In genomic region chr15:89163271-89164055, GRCh38 we compare ENCODE assay signal across 28 cellular contexts. TPM values are rescaled to one million over a fixed set of nuclear protein-coding genes. Genes with fewer than 3 reads are reported as not detected.
A peak's percentile ranks its signal among the peaks of the same experiment; 100 is the strongest.
DNase-seq lines count a peak whose midpoint lies in the region; ATAC-seq and TF ChIP-seq lines count a peak whose summit lies in the region.
"Had no signal": no experiment of that assay in that cellular context is flagged by ENCODE, and none has a peak within 500 bp of the region (broad histone marks: within the 10 kb centered on the region; RNA-seq: fewer than 3 reads in every experiment).

No MANE protein-coding gene starts in this region.

- no peaks in the 10 kb centered on the region for H3K9me3 Mint-ChIP-seq in brain
- H3K9me3 Mint-ChIP-seq in type B pancreatic cell = no peaks in the 10 kb centered on the region
- H3K9me3 Mint-ChIP-seq: H9; naive thymus-derived CD8-positive, alpha-beta T cell had no signal

- intact Hi-C loops in cardiac septum (cut with DNase I) (no loop called here), Right ventricle myocardium inferior (cut with DNase I) (no loop called here)

- H3K27me3 Mint-ChIP-seq in brain (no peaks in the 10 kb centered on the region), type B pancreatic cell (no peaks in the 10 kb centered on the region)
- H3K27me3 Mint-ChIP-seq: activated CD4-positive, alpha-beta T cell treated with anti-CD3 and anti-CD28 coated beads for 36 hours; naive thymus-derived CD8-positive, alpha-beta T cell had no signal

- ATAC-seq in Right ventricle myocardium inferior = no peak
- ATAC-seq: activated CD4-positive, alpha-beta T cell treated with anti-CD3 and anti-CD28 coated beads for 36 hours; activated CD8-positive, alpha-beta T cell treated with anti-CD3 and anti-CD28 coated beads, Interleukin-2, amount 10 ng/mL, durations not matched to agents 7 days and 5 days; lower lobe of right lung; naive thymus-derived CD8-positive, alpha-beta T cell; pancreas; sciatic nerve had no signal

- H3K4me1 Mint-ChIP-seq in brain (peaks cover 71% of the 10 kb centered on the region), type B pancreatic cell (ENCODE audit: unreplicated experiment) (peaks cover 36% of the 10 kb centered on the region)

- H3K36me3 Mint-ChIP-seq in brain (peaks cover 30% of the 10 kb centered on the region), type B pancreatic cell (no peaks in the 10 kb centered on the region)

- H3K27ac Mint-ChIP-seq in brain (peak overlapping the region in 3 of 5 experiments; percentile 50 to 94 (median 90)), type B pancreatic cell (no peak overlapping the region)
- H3K27ac Mint-ChIP-seq: activated CD4-positive, alpha-beta T cell treated with anti-CD3 and anti-CD28 coated beads for 36 hours; activated CD8-positive, alpha-beta T cell treated with anti-CD3 and anti-CD28 coated beads, Interleukin-2, amount 10 ng/mL, durations not matched to agents 7 days and 5 days; H9 had no signal

- H3K4me3 Mint-ChIP-seq in brain (no peak overlapping the region), type B pancreatic cell (no peak overlapping the region)
- H3K4me3 Mint-ChIP-seq: activated CD4-positive, alpha-beta T cell treated with anti-CD3 and anti-CD28 coated beads for 36 hours; activated CD8-positive, alpha-beta T cell treated with anti-CD3 and anti-CD28 coated beads, Interleukin-2, amount 10 ng/mL, durations not matched to agents 7 days and 5 days; H9; naive thymus-derived CD8-positive, alpha-beta T cell had no signal

- no peak for TF ChIP-seq CTCF in brain (conservative IDR thresholded peaks at IDR 0.05)
- no peak for TF ChIP-seq CTCF in type B pancreatic cell (conservative IDR thresholded peaks at IDR 0.05)

- peak; percentile 15 for DNase-seq in cardiac septum (ENCODE audit: low spot score)
- no peak for DNase-seq in Right ventricle myocardium inferior (ENCODE audit: missing footprints)
- DNase-seq in NCI-H82 (lab: John Stamatoyannopoulos, UW) = peak; percentile 83
- DNase-seq in type B pancreatic cell (ENCODE audit: extremely low spot score, unreplicated experiment) = peak; percentile 36
- DNase-seq in NOMO-1 treated with DMSO at 0.1 percent for 48 hours (lab: John Stamatoyannopoulos, UW; ENCODE audit: unreplicated experiment) = no peak
- DNase-seq in T1000 (lab: John Stamatoyannopoulos, UW) = no peak
- DNase-seq: activated CD4-positive, alpha-beta T cell treated with anti-CD3 and anti-CD28 coated beads for 36 hours; activated CD8-positive, alpha-beta T cell treated with anti-CD3 and anti-CD28 coated beads, Interleukin-2, amount 10 ng/mL, durations not matched to agents 7 days and 5 days; activated gamma-delta T cell; effector memory CD4-positive, alpha-beta T cell; H9; lower lobe of right lung; naive thymus-derived CD8-positive, alpha-beta T cell; NCI-H146; NCI-H774; OCI-M1; pancreas; stimulated activated CD4-positive, alpha-beta T cell treated with anti-CD3 and anti-CD28 coated beads, Interleukin-12 subunit alpha, Interleukin-12 subunit beta, amount 100 ng/mL, for 4 hours; stimulated activated CD4-positive, alpha-beta T cell treated with anti-CD3 and anti-CD28 coated beads, Interleukin-4, amount 100 ng/mL, for 1 hour had no signal

RNA-seq across cellular contexts. Expression of gene RLBP1, which starts 57.9 kb away (rescaled TPM):
- total RNA-seq in cardiac septum (not detected), Right ventricle myocardium inferior (not detected), type B pancreatic cell (ENCODE audit: low replicate concordance) (not detected in 2 replicates)
- 1.1 TPM for polyA plus RNA-seq in brain (ENCODE audit: insufficient read depth, low read depth, low replicate concordance)
- total RNA-seq: activated CD4-positive, alpha-beta T cell treated with anti-CD3 and anti-CD28 coated beads for 36 hours; activated CD8-positive, alpha-beta T cell treated with anti-CD3 and anti-CD28 coated beads, Interleukin-2, amount 10 ng/mL, durations not matched to agents 7 days and 5 days; epithelial cell of proximal tubule; H9; HT1080; lower lobe of right lung; naive thymus-derived CD8-positive, alpha-beta T cell; pancreas; sciatic nerve; subcutaneous adipose tissue; T-helper 2 cell treated with Interferon-gamma antibody and Interleukin-4, amounts not matched to agents 100 ng/mL and 5 ng/mL, for 36 hours; upper lobe of left lung had no signal
- polyA plus RNA-seq: adipose tissue; keratinocyte; naive thymus-derived CD8-positive, alpha-beta T cell had no signal

Comparison
In these comparisons a context has a peak if more than half of its experiments do, and no peak if none do; other contexts are left out.
1. DNase-seq: peak in cardiac septum (single experiment), NCI-H82 (single experiment) and type B pancreatic cell (single experiment); none in Right ventricle myocardium inferior (single experiment), NOMO-1 treated with DMSO at 0.1 percent for 48 hours (single experiment) and T1000 (single experiment).